8 cellular contexts compared by ENCODE assay signal in the genomic region with DNA sequence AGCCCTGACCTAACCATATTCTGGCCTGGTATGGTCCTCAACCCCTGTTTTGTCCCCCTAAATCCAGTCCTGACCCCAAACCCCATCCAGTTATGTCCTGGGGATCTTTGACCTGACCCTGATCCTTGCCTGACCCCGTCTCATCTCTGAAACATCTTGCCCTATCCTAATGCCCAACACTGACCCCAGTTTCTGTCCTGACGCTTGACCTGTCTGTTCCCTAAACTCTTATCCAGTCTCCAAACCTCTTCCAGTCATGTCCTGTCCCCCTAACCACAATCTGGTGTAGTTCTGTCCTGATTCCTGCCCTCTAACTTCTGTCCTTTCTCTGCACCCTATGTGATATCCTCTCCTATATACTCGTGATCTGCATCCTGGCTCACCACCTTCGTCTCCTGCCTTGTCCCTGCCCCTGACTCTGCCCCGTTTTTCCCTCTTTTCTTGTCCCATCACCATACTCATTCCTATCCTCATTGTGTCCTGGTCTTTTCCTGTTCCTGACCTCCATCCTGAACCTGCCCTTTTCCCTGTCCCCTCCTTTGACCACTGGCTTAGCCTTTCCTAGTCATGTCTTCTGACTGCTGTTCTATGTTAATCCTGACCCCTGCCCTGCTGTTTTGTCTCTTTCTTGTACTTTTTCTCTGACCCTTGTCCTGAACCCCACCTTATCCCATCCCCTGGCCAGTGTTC. TPM values are rescaled to one million over a fixed set of nuclear protein-coding genes. Genes with fewer than 3 reads are reported as not detected.
DNase-seq lines count a peak whose midpoint lies in the region; ATAC-seq and TF ChIP-seq lines count a peak whose summit lies in the region.

No MANE protein-coding gene starts in this region.

- no peak for DNase-seq in CD4-positive, alpha-beta T cell
- DNase-seq in Panc1 (ENCODE audit: low read depth, low spot score) = no peak
- DNase-seq in epithelial cell of prostate (ENCODE audit: low read depth, low spot score) = no peak
- no peak for DNase-seq in osteocyte (ENCODE audit: extremely low spot score, unreplicated experiment)
- DNase-seq in DMS53 treated with DMSO at 0.1 percent for 48 hours (lab: John Stamatoyannopoulos, UW; ENCODE audit: unreplicated experiment) = no peak
- no peak for DNase-seq in NCI-H526 (lab: John Stamatoyannopoulos, UW)
- DNase-seq in anterior cingulate cortex (lab: John Stamatoyannopoulos, UW) = no peak

- H3K4me3 ChIP-seq in Panc1 (ENCODE audit: low read depth in 2 of 2, low read length in 2 of 2) = peak overlapping the region; percentile 52 to 62

- peak overlapping the region; percentile 81 for H3K27ac Mint-ChIP-seq in CD4-positive, alpha-beta T cell
- peak overlapping the region; percentile 64 for H3K27ac Mint-ChIP-seq in osteocyte (ENCODE audit: unreplicated experiment)

- no peak for ATAC-seq in CD4-positive, alpha-beta T cell (ENCODE audit: poor library complexity)
- ATAC-seq in Panc1 = no peak
- no peak for ATAC-seq in GM19395 (IDR thresholded peaks at IDR 0.05; ENCODE audit: unreplicated experiment)

- CTCF ChIA-PET in CD4-positive, alpha-beta T cell (lab: Charles Lee) = no interaction called here
- CTCF ChIA-PET in Panc1 (lab: Charles Lee) = no interaction called here

- H3K4me3 Mint-ChIP-seq in CD4-positive, alpha-beta T cell = peak overlapping the region; percentile 85
- peak overlapping the region; percentile 75 for H3K4me3 Mint-ChIP-seq in osteocyte (ENCODE audit: unreplicated experiment)

- in situ Hi-C loops in Panc1 (cut with HindIII; ENCODE audit: low pct_unique_long_range_greater_than_20kb, low sequenced_read_pairs) = no loop called here

- H3K9me3 ChIP-seq in CD4-positive, alpha-beta T cell (ENCODE audit: control insufficient read depth, low read length) = no peaks in the 10 kb centered on the region
- H3K9me3 ChIP-seq in Panc1 (ENCODE audit: control insufficient read depth, insufficient read depth, low read depth, low read length) = no peaks in the 10 kb centered on the region

- POLR2A ChIA-PET in CD4-positive, alpha-beta T cell (lab: Charles Lee) = no interaction called here
- POLR2A ChIA-PET in Panc1 (lab: Charles Lee) = no interaction called here

- no peak for TF ChIP-seq CTCF in CD4-positive, alpha-beta T cell (IDR thresholded peaks at IDR 0.05)
- TF ChIP-seq CTCF in Panc1 (IDR thresholded peaks at IDR 0.05) (no peak), osteocyte (IDR thresholded peaks at IDR 0.05) (no peak)

- H3K27ac ChIP-seq in CD4-positive, alpha-beta T cell (ENCODE audit: low read depth, low read length) = peak overlapping the region; percentile 70
- peak overlapping the region; percentile 30 for H3K27ac ChIP-seq in Panc1 (ENCODE audit: low read length)
- peak overlapping the region; percentile 50 for H3K27ac ChIP-seq in epithelial cell of prostate

- no peaks in the 10 kb centered on the region; the same call in 1 of the 2 replicates for H3K36me3 ChIP-seq in Panc1 (ENCODE audit: control insufficient read depth, insufficient read depth, low read length)

- peaks cover 3% of the 10 kb centered on the region; the same call in 1 of the 2 replicates for H3K4me1 ChIP-seq in Panc1 (ENCODE audit: control insufficient read depth, insufficient read depth, low read length)

- peaks cover 29% of the 10 kb centered on the region for H3K4me1 Mint-ChIP-seq in CD4-positive, alpha-beta T cell (ENCODE audit: low read depth)
- peaks cover 20% of the 10 kb centered on the region for H3K4me1 Mint-ChIP-seq in osteocyte (ENCODE audit: unreplicated experiment)

- H3K27me3 Mint-ChIP-seq in CD4-positive, alpha-beta T cell = no peaks in the 10 kb centered on the region
- no peaks in the 10 kb centered on the region for H3K27me3 Mint-ChIP-seq in osteocyte (ENCODE audit: unreplicated experiment)

- intact Hi-C loops in CD4-positive, alpha-beta T cell (cut with DNase I, micrococcal nuclease) = no loop called here
- intact Hi-C loops in Panc1 (cut with micrococcal nuclease; ENCODE audit: unreplicated experiment) = no loop called here

- BruUV-seq in Panc1 (replicated peaks; lab: Mats Ljungman, UMichigan) = no TSS peak

- H3K9me3 Mint-ChIP-seq in CD4-positive, alpha-beta T cell = no peaks in the 10 kb centered on the region
- peaks cover 5% of the 10 kb centered on the region for H3K9me3 Mint-ChIP-seq in osteocyte (ENCODE audit: unreplicated experiment)

- H3K27me3 ChIP-seq in CD4-positive, alpha-beta T cell (ENCODE audit: control insufficient read depth, insufficient read depth, low read length) = no peaks in the 10 kb centered on the region
- no peaks in the 10 kb centered on the region for H3K27me3 ChIP-seq in Panc1 (ENCODE audit: control insufficient read depth, insufficient read depth, low read length)

- H3K36me3 Mint-ChIP-seq in CD4-positive, alpha-beta T cell (ENCODE audit: low read depth) = peaks cover 4% of the 10 kb centered on the region
- no peaks in the 10 kb centered on the region for H3K36me3 Mint-ChIP-seq in osteocyte (ENCODE audit: unreplicated experiment)

RNA-seq across cellular contexts. Expression of gene CCDC120, which starts 4.6 kb away (rescaled TPM):
- 10 to 100 TPM; 11.5 to 12.2 TPM for total RNA-seq in CD4-positive, alpha-beta T cell
- 11.0 TPM for total RNA-seq in Panc1 (2021; ENCODE audit: unreplicated experiment)
- 9.4 TPM for polyA plus RNA-seq in Panc1 (2012; ENCODE audit: insufficient read length)
- total RNA-seq in osteocyte = 8.5 and 9.6 TPM in 2 replicates

RNA-seq across cellular contexts. Expression of gene TFE3, which starts 11.1 kb away (rescaled TPM):
- 10 to 100 TPM; 38.6 to 40.9 TPM for total RNA-seq in CD4-positive, alpha-beta T cell
- 45.9 TPM for total RNA-seq in Panc1 (2021; ENCODE audit: unreplicated experiment)
- 57.6 TPM for polyA plus RNA-seq in Panc1 (2012; ENCODE audit: insufficient read length)
- 44.7 and 51.8 TPM in 2 replicates for total RNA-seq in osteocyte

RNA-seq across cellular contexts. Expression of gene PRAF2, which starts 19.6 kb away (rescaled TPM):
- 10 to 100 TPM; 17.1 to 21.0 TPM for total RNA-seq in CD4-positive, alpha-beta T cell
- total RNA-seq in Panc1 (2021; ENCODE audit: unreplicated experiment) = 36.3 TPM
- polyA plus RNA-seq in Panc1 (2012; ENCODE audit: insufficient read length) = 73.9 TPM
- 55.3 and 58.5 TPM in 2 replicates for total RNA-seq in osteocyte

RNA-seq across cellular contexts. Expression of gene WDR45, which starts 25.5 kb away (rescaled TPM):
- total RNA-seq in CD4-positive, alpha-beta T cell = 10 to 100 TPM; 74.8 to 78.7 TPM
- total RNA-seq in Panc1 (2021; ENCODE audit: unreplicated experiment) (49.3 TPM), osteocyte (91.3 and 95.8 TPM in 2 replicates)
- 89.4 TPM for polyA plus RNA-seq in Panc1 (2012; ENCODE audit: insufficient read length)

RNA-seq across cellular contexts. Expression of gene GRIPAP1, which starts 52.2 kb away (rescaled TPM):
- 100 to 1,000 TPM; 100 to 101 TPM for total RNA-seq in CD4-positive, alpha-beta T cell
- total RNA-seq in Panc1 (2021; ENCODE audit: unreplicated experiment) = 51.0 TPM
- polyA plus RNA-seq in Panc1 (2012; ENCODE audit: insufficient read length) = 45.7 TPM
- 42.2 and 48.5 TPM in 2 replicates for total RNA-seq in osteocyte
